ENCODE assay signal across 2 cellular contexts in the genomic region with DNA sequence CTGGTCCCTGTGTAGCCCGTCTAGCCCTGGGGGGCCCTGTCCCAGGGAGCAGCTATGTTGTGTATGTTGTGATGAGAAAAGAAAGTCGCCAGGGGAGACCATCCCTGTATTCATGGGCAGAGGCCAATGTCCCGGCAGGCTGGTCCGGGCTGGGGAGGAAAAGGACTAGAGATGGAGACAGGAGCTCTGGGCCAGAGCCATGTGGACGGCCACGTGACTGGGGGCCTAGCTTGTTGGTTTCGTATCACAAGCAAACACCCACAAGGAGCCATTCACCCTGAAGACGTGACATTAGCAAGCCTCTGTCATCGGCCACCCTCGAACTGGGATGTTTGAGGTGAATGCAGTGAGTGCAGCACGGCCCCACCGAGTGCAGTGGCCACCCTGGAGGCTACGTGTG.
TF ChIP-seq lines count a peak whose summit lies in the region.

No MANE protein-coding gene starts in this region.

TF ChIP-seq in HepG2, 621 proteins besides CTCF, POLR2A, EP300 and RAD21:
- no peak for TF ChIP-seq SAFB2 (CRISPR knock-in tag; IDR thresholded peaks at IDR 0.05; ENCODE audit: borderline replicate concordance, low read depth)
- TF ChIP-seq EED (CRISPR knock-in tag; IDR thresholded peaks at IDR 0.05), result no peak
- no peak for TF ChIP-seq ZNF615 (CRISPR knock-in tag; IDR thresholded peaks at IDR 0.05; ENCODE audit: borderline replicate concordance)
- peak; percentile 93 for TF ChIP-seq MNT (IDR thresholded peaks at IDR 0.05)
- TF ChIP-seq KLF12 (CRISPR knock-in tag; IDR thresholded peaks at IDR 0.05; ENCODE audit: borderline replicate concordance), result no peak
- no peak for TF ChIP-seq HNRNPK (IDR thresholded peaks at IDR 0.05; ENCODE audit: low read depth, low read length, poor library complexity, severe bottlenecking)
- TF ChIP-seq ZNF468 (CRISPR knock-in tag; IDR thresholded peaks at IDR 0.05), result no peak
- no peak for TF ChIP-seq RELA (CRISPR knock-in tag; IDR thresholded peaks at IDR 0.05)
- TF ChIP-seq ZNF768 (CRISPR knock-in tag; IDR thresholded peaks at IDR 0.05), result 0 out of 2 replicates have a peak, but pooled peaks have one; percentile 1
- TF ChIP-seq ZNF414 (CRISPR knock-in tag; IDR thresholded peaks at IDR 0.05), result no peak
- no peak for TF ChIP-seq ARNTL (CRISPR knock-in tag; IDR thresholded peaks at IDR 0.05)
- peak; percentile 3 for TF ChIP-seq HNRNPLL (IDR thresholded peaks at IDR 0.05; ENCODE audit: low read depth, low read length, poor library complexity, severe bottlenecking)

TF ChIP-seq in GM12878, 131 proteins besides CTCF, POLR2A, EP300 and RAD21:
- TF ChIP-seq, protein P1, sequence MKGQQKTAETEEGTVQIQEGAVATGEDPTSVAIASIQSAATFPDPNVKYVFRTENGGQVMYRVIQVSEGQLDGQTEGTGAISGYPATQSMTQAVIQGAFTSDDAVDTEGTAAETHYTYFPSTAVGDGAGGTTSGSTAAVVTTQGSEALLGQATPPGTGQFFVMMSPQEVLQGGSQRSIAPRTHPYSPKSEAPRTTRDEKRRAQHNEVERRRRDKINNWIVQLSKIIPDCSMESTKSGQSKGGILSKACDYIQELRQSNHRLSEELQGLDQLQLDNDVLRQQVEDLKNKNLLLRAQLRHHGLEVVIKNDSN (IDR thresholded peaks at IDR 0.05; ENCODE audit: borderline replicate concordance, extremely low read length, insufficient read depth, low read depth, low read length), result peak; percentile 5
- no peak for TF ChIP-seq POU2F2 (IDR thresholded peaks at IDR 0.05; ENCODE audit: borderline replicate concordance, low read depth, low read length)
- TF ChIP-seq SUZ12 (IDR thresholded peaks at IDR 0.05; ENCODE audit: unreplicated experiment), result no peak
- no peak for TF ChIP-seq SMC3 (IDR thresholded peaks at IDR 0.05; ENCODE audit: borderline replicate concordance, low read length)
